ENCODE assay signal across 1 cellular context in genomic region chr1:1680031-1680911, GRCh38.
TF ChIP-seq lines count a peak whose summit lies in the region.

No MANE protein-coding gene starts in this region.

TF ChIP-seq in GM12878, 131 proteins besides CTCF, POLR2A, EP300 and RAD21:
- TF ChIP-seq NFYA (IDR thresholded peaks at IDR 0.05; ENCODE audit: borderline replicate concordance, low read depth, low read length) (no peak), ZZZ3 (IDR thresholded peaks at IDR 0.05; ENCODE audit: control insufficient read depth, insufficient read length, low read depth) (no peak), SRF (IDR thresholded peaks at IDR 0.05; ENCODE audit: low read depth in 2 of 2, low read length in 2 of 2) (no peak), KLF5 (IDR thresholded peaks at IDR 0.05; ENCODE audit: partially characterized antibody) (no peak), NRF1 (conservative IDR thresholded peaks at IDR 0.05; ENCODE audit: low read depth, low read length) (no peak), CHD1 (IDR thresholded peaks at IDR 0.05; ENCODE audit: low read depth, low read length) (no peak), TARDBP (IDR thresholded peaks at IDR 0.05; ENCODE audit: borderline replicate concordance) (no peak), EGR1 (IDR thresholded peaks at IDR 0.05; ENCODE audit: borderline replicate concordance in 1 of 2, low read depth in 2 of 2, low read length in 2 of 2) (no peak), ZNF217 (IDR thresholded peaks at IDR 0.05) (no peak), MYC (IDR thresholded peaks at IDR 0.05; ENCODE audit: insufficient read depth, insufficient read length, insufficient replicate concordance, low read length, severe bottlenecking) (no peak), SMAD5 (IDR thresholded peaks at IDR 0.05; ENCODE audit: low read depth) (no peak), TBL1XR1 (IDR thresholded peaks at IDR 0.05; ENCODE audit: low read depth, low read length) (no peak), SREBF1 (IDR thresholded peaks at IDR 0.05; ENCODE audit: low read length) (no peak), NR2C2 (IDR thresholded peaks at IDR 0.05; ENCODE audit: borderline replicate concordance, control insufficient read depth, insufficient read length, low read depth) (no peak), RB1 (IDR thresholded peaks at IDR 0.05; ENCODE audit: borderline replicate concordance) (no peak), MTA3 (IDR thresholded peaks at IDR 0.05; ENCODE audit: borderline replicate concordance, low read length) (no peak)
- TF ChIP-seq, protein P1, sequence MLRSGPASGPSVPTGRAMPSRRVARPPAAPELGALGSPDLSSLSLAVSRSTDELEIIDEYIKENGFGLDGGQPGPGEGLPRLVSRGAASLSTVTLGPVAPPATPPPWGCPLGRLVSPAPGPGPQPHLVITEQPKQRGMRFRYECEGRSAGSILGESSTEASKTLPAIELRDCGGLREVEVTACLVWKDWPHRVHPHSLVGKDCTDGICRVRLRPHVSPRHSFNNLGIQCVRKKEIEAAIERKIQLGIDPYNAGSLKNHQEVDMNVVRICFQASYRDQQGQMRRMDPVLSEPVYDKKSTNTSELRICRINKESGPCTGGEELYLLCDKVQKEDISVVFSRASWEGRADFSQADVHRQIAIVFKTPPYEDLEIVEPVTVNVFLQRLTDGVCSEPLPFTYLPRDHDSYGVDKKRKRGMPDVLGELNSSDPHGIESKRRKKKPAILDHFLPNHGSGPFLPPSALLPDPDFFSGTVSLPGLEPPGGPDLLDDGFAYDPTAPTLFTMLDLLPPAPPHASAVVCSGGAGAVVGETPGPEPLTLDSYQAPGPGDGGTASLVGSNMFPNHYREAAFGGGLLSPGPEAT (IDR thresholded peaks at IDR 0.05; ENCODE audit: low read depth): no peak
- TF ChIP-seq, protein P2, sequence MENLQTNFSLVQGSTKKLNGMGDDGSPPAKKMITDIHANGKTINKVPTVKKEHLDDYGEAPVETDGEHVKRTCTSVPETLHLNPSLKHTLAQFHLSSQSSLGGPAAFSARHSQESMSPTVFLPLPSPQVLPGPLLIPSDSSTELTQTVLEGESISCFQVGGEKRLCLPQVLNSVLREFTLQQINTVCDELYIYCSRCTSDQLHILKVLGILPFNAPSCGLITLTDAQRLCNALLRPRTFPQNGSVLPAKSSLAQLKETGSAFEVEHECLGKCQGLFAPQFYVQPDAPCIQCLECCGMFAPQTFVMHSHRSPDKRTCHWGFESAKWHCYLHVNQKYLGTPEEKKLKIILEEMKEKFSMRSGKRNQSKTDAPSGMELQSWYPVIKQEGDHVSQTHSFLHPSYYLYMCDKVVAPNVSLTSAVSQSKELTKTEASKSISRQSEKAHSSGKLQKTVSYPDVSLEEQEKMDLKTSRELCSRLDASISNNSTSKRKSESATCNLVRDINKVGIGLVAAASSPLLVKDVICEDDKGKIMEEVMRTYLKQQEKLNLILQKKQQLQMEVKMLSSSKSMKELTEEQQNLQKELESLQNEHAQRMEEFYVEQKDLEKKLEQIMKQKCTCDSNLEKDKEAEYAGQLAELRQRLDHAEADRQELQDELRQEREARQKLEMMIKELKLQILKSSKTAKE (IDR thresholded peaks at IDR 0.05; ENCODE audit: low read depth, poor library complexity, severe bottlenecking): no peak
